Comparison of ENCODE assay signal across 18 cellular contexts in genomic region chr3:21751891-21752290, GRCh38. TPM values are rescaled to one million over a fixed set of nuclear protein-coding genes. Genes with fewer than 3 reads are reported as not detected.
DNase-seq lines count a peak whose midpoint lies in the region; ATAC-seq and TF ChIP-seq lines count a peak whose summit lies in the region.
"Had no signal": no experiment of that assay in that cellular context is flagged by ENCODE, and none has a peak within 500 bp of the region (broad histone marks: within the 10 kb centered on the region; RNA-seq: fewer than 3 reads in every experiment).

No MANE protein-coding gene starts in this region.

- no peaks in the 10 kb centered on the region for H3K9me3 Mint-ChIP-seq in activated naive CD8-positive, alpha-beta T cell treated with anti-CD3 and anti-CD28 coated beads for 36 hours

- H3K27me3 ChIP-seq in HUES48 (ENCODE audit: control insufficient read depth, insufficient read depth, low read length) (peaks cover 14% of the 10 kb centered on the region), ascending aorta (no peaks in the 10 kb centered on the region), stomach smooth muscle (ENCODE audit: control insufficient read depth in 1 of 2, insufficient read depth in 2 of 2, low read length in 2 of 2) (no peaks in the 10 kb centered on the region)
- H3K27me3 ChIP-seq: SJSA1 had no signal

- H3K4me3 ChIP-seq in HUES48 (ENCODE audit: low read depth, low read length) = 0 out of 2 replicates have a peak overlapping the region, but pooled peaks have one; percentile 92
- peak overlapping the region; percentile 66 to 75 for H3K4me3 ChIP-seq in ascending aorta
- H3K4me3 ChIP-seq in stomach smooth muscle (ENCODE audit: low read length in 2 of 2) = no peak overlapping the region
- H3K4me3 ChIP-seq: SJSA1 had no signal

- H3K9ac ChIP-seq in HUES48 (ENCODE audit: low read depth, low read length) (no peak overlapping the region), stomach smooth muscle (ENCODE audit: low read length in 2 of 2) (no peak overlapping the region)
- H3K9ac ChIP-seq: KMS-11 had no signal

- no peaks in the 10 kb centered on the region for H3K4me1 Mint-ChIP-seq in activated naive CD8-positive, alpha-beta T cell treated with anti-CD3 and anti-CD28 coated beads for 36 hours

- no peak overlapping the region for H3K27ac ChIP-seq in HUES48 (ENCODE audit: low read depth, low read length)
- peak overlapping the region; percentile 78 to 85 for H3K27ac ChIP-seq in ascending aorta
- peak overlapping the region; percentile 42 for H3K27ac ChIP-seq in stomach smooth muscle (ENCODE audit: low read length)
- H3K27ac ChIP-seq: HL-60, KMS-11, SJSA1 had no signal

- peak; percentile 29 for ATAC-seq in left ventricle myocardium superior
- ATAC-seq: activated CD4-positive, CD25-positive, alpha-beta regulatory T cell treated with anti-CD3 and anti-CD28 coated beads, Interleukin-2, amount 50 U/mL, for 24 hours had no signal

- H3K4me1 ChIP-seq in HUES48 (ENCODE audit: control insufficient read depth, insufficient read depth, low read length) = peaks cover 5% of the 10 kb centered on the region; the same call in 1 of the 2 replicates
- H3K4me1 ChIP-seq in ascending aorta = peaks cover 0 to 4% of the 10 kb centered on the region in 2 donors
- H3K4me1 ChIP-seq in stomach smooth muscle (ENCODE audit: control insufficient read depth, insufficient read depth, low read length) = no peaks in the 10 kb centered on the region
- H3K4me1 ChIP-seq: SJSA1 had no signal

- H3K36me3 Mint-ChIP-seq in activated naive CD8-positive, alpha-beta T cell treated with anti-CD3 and anti-CD28 coated beads for 36 hours = no peaks in the 10 kb centered on the region

- intact Hi-C loops in ascending aorta (cut with DNase I) = loop anchor here (1.0 to 10.0 kb wide), 5 partner anchors 142 to 1567 kb away; partner anchors contain the start of gene SGO1
- intact Hi-C loops in left ventricle myocardium superior (cut with micrococcal nuclease) = loop anchor here (5.0 to 10.0 kb wide), 3 partner anchors 85 to 363 kb away; no protein-coding TSS in a partner anchor

- no peaks in the 10 kb centered on the region for H3K36me3 ChIP-seq in HUES48 (ENCODE audit: control insufficient read depth, insufficient read depth, low read length)
- no peaks in the 10 kb centered on the region for H3K36me3 ChIP-seq in ascending aorta
- H3K36me3 ChIP-seq in stomach smooth muscle (ENCODE audit: control insufficient read depth in 2 of 2, insufficient read depth in 2 of 2, low read length in 2 of 2) = no peaks in the 10 kb centered on the region
- H3K36me3 ChIP-seq: SJSA1 had no signal

- DNase-seq in ascending aorta (ENCODE audit: low spot score in 2 of 2) (no peak), left ventricle myocardium superior (no peak), middle frontal gyrus (ENCODE audit: extremely low spot score, low spot score) (no peak), HuH-7.5 (ENCODE audit: low spot score) (no peak)
- no peak for DNase-seq in activated naive CD8-positive, alpha-beta T cell treated with anti-CD3 and anti-CD28 coated beads for 36 hours
- no peak for DNase-seq in activated CD8-positive, alpha-beta memory T cell treated with anti-CD3 and anti-CD28 coated beads, Interleukin-2, amount 50 U/mL, for 48 hours
- DNase-seq: central memory CD4-positive, alpha-beta T cell; DMS79; effector CD8-positive, alpha-beta T cell; NCI-H1417; NCI-H748 treated with DMSO at 0.1 percent for 48 hours; stimulated activated naive CD4-positive, alpha-beta T cell treated with Interleukin-2 at 50 U/mL for 16 hours had no signal

- H3K4me3 Mint-ChIP-seq in activated naive CD8-positive, alpha-beta T cell treated with anti-CD3 and anti-CD28 coated beads for 36 hours = no peak overlapping the region

- no peak overlapping the region for H3K27ac Mint-ChIP-seq in activated naive CD8-positive, alpha-beta T cell treated with anti-CD3 and anti-CD28 coated beads for 36 hours

- no peak for TF ChIP-seq CTCF in ascending aorta (IDR thresholded peaks at IDR 0.05)

- H3K27me3 Mint-ChIP-seq in activated naive CD8-positive, alpha-beta T cell treated with anti-CD3 and anti-CD28 coated beads for 36 hours = peaks cover 23% of the 10 kb centered on the region

- H3K9me3 ChIP-seq in HUES48 (ENCODE audit: control insufficient read depth, insufficient read depth, low read length) = no peaks in the 10 kb centered on the region
- no peaks in the 10 kb centered on the region for H3K9me3 ChIP-seq in ascending aorta
- no peaks in the 10 kb centered on the region for H3K9me3 ChIP-seq in stomach smooth muscle (ENCODE audit: control insufficient read depth in 2 of 2, low read length in 2 of 2)
- H3K9me3 ChIP-seq: SJSA1 had no signal

RNA-seq across cellular contexts. Expression of gene ZNF385D, which starts 0.9 kb away (rescaled TPM):
- 32.0 TPM for total RNA-seq in ascending aorta
- 2.8 TPM for total RNA-seq in left ventricle myocardium superior
- not detected for total RNA-seq in activated naive CD8-positive, alpha-beta T cell treated with anti-CD3 and anti-CD28 coated beads for 36 hours
- total RNA-seq: SJSA1 had no signal

Comparison
In these comparisons a context has a peak if more than half of its experiments do, and no peak if none do; other contexts are left out.
1. H3K4me3 ChIP-seq: peak in HUES48 (single experiment) and ascending aorta (2 of 2); none in stomach smooth muscle (0 of 2).